ENCODE assay signal across 32 cellular contexts in genomic region chr6:3297909-3298308, GRCh38. TPM values are rescaled to one million over a fixed set of nuclear protein-coding genes. Genes with fewer than 3 reads are reported as not detected.
DNase-seq lines count a peak whose midpoint lies in the region; ATAC-seq, FAIRE-seq and TF ChIP-seq lines count a peak whose summit lies in the region.
"Had no signal": no experiment of that assay in that cellular context is flagged by ENCODE, and none has a peak within 500 bp of the region (broad histone marks: within the 10 kb centered on the region; RNA-seq: fewer than 3 reads in every experiment).

No MANE protein-coding gene starts in this region.

- no peak overlapping the region for H2BK120ac ChIP-seq in neuronal stem cell (ENCODE audit: low read depth, low read length)

- intact Hi-C loops in vagina (cut with DNase I): no loop called here

- no peak overlapping the region for H3K4me3 Mint-ChIP-seq in chondrocyte (ENCODE audit: unreplicated experiment)
- H3K4me3 Mint-ChIP-seq in activated CD8-positive, alpha-beta T cell treated with anti-CD3 and anti-CD28 coated beads, Interleukin-2, amount 10 ng/mL, durations not matched to agents 7 days and 5 days: no peak overlapping the region
- H3K4me3 Mint-ChIP-seq: activated B cell treated with CpG ODN at 0.5 μM for 24 hours; activated naive CD8-positive, alpha-beta T cell; activated T-helper 17 cell treated with anti-CD3 and anti-CD28 coated beads, Interleukin-2, amount 50 U/mL, for 72 hours; dendritic cell treated with granulocyte-macrophage colony-stimulating factor and Interleukin-4, amounts not matched to agents 40 ng/mL and 50 ng/mL, for 4 days had no signal

- H4K8ac ChIP-seq in neuronal stem cell (ENCODE audit: low read depth, low read length): no peak overlapping the region

- no peak overlapping the region for H2BK15ac ChIP-seq in neuronal stem cell (ENCODE audit: low read length)

- no peak for ATAC-seq in activated CD8-positive, alpha-beta T cell treated with anti-CD3 and anti-CD28 coated beads, Interleukin-2, amount 10 ng/mL, durations not matched to agents 7 days and 5 days
- no peak for ATAC-seq in GM19463 (IDR thresholded peaks at IDR 0.05; ENCODE audit: unreplicated experiment)
- ATAC-seq: activated T-helper 17 cell treated with anti-CD3 and anti-CD28 coated beads, Interleukin-2, amount 50 U/mL, for 72 hours; gastrocnemius medialis had no signal

- H3K18ac ChIP-seq in neuronal stem cell (ENCODE audit: low read length): no peak overlapping the region

- peaks cover 0 to 1% of the 10 kb centered on the region in 2 donors for H3K9me3 ChIP-seq in neuronal stem cell (replicated peaks in 1 of 2; ENCODE audit: control insufficient read depth in 2 of 2, insufficient read depth in 1 of 2, low read depth in 1 of 2, low read length in 2 of 2)
- no peaks in the 10 kb centered on the region for H3K9me3 ChIP-seq in vagina
- H3K9me3 ChIP-seq: ascending aorta, BLaER1, gastrocnemius medialis, SJCRH30, stomach, tibial nerve had no signal

- peaks cover 4% of the 10 kb centered on the region for H3K4me1 Mint-ChIP-seq in chondrocyte (ENCODE audit: low read depth)
- no peaks in the 10 kb centered on the region for H3K4me1 Mint-ChIP-seq in activated CD8-positive, alpha-beta T cell treated with anti-CD3 and anti-CD28 coated beads, Interleukin-2, amount 10 ng/mL, durations not matched to agents 7 days and 5 days (ENCODE audit: low read depth)
- H3K4me1 Mint-ChIP-seq: activated B cell treated with CpG ODN at 0.5 μM for 24 hours; activated T-helper 17 cell treated with anti-CD3 and anti-CD28 coated beads, Interleukin-2, amount 50 U/mL, for 72 hours had no signal

- no peak overlapping the region for H3K4ac ChIP-seq in neuronal stem cell (ENCODE audit: low read length)

- H2AK5ac ChIP-seq in neuronal stem cell (ENCODE audit: low read depth, low read length): no peak overlapping the region

- H3K14ac ChIP-seq in neuronal stem cell (ENCODE audit: low read length): peak overlapping the region; percentile 41

- peaks cover 0 to 6% of the 10 kb centered on the region in 2 donors for H3K36me3 ChIP-seq in neuronal stem cell (replicated peaks in 1 of 2; ENCODE audit: control insufficient read depth in 2 of 2, insufficient read depth in 2 of 2, low read length in 2 of 2)
- H3K36me3 ChIP-seq in vagina: no peaks in the 10 kb centered on the region
- H3K36me3 ChIP-seq: ascending aorta, BLaER1, gastrocnemius medialis, SJCRH30 had no signal

- no peak overlapping the region for H3K4me3 ChIP-seq in neuronal stem cell (ENCODE audit: low read length in 2 of 2)
- H3K4me3 ChIP-seq in vagina: no peak overlapping the region
- H3K4me3 ChIP-seq: ascending aorta, BLaER1, gastrocnemius medialis, hepatocyte, SJCRH30, skin epidermis, stomach, tibial nerve had no signal

- TF ChIP-seq CTCF in chondrocyte (IDR thresholded peaks at IDR 0.05): no peak
- no peak for TF ChIP-seq CTCF in vagina (IDR thresholded peaks at IDR 0.05)
- TF ChIP-seq CTCF in D721Med (IDR thresholded peaks at IDR 0.05; ENCODE audit: insufficient read depth, missing control alignments): no peak

- H3K27ac ChIP-seq in neuronal stem cell (replicated peaks; ENCODE audit: low read length) (no peak overlapping the region), vagina (no peak overlapping the region)
- H3K27ac ChIP-seq: ascending aorta, BLaER1, gastrocnemius medialis, hepatocyte, SJCRH30, skin epidermis, stomach, tibial nerve had no signal

- H3K9ac ChIP-seq in neuronal stem cell (ENCODE audit: low read depth, low read length, poor library complexity): no peak overlapping the region
- H3K9ac ChIP-seq: BLaER1 had no signal

- no peak for FAIRE-seq in D721Med (lab: Jason Lieb, UNC)
- FAIRE-seq: endometrium had no signal

- no peak overlapping the region for H3K23ac ChIP-seq in neuronal stem cell (ENCODE audit: low read depth, low read length, poor library complexity)

- no peak overlapping the region for H2BK12ac ChIP-seq in neuronal stem cell (ENCODE audit: low read length)

- no peaks in the 10 kb centered on the region for H3K27me3 Mint-ChIP-seq in chondrocyte (ENCODE audit: low read depth)
- peaks cover 7% of the 10 kb centered on the region for H3K27me3 Mint-ChIP-seq in activated CD8-positive, alpha-beta T cell treated with anti-CD3 and anti-CD28 coated beads, Interleukin-2, amount 10 ng/mL, durations not matched to agents 7 days and 5 days (ENCODE audit: low read depth)
- H3K27me3 Mint-ChIP-seq: activated naive CD8-positive, alpha-beta T cell; activated T-helper 17 cell treated with anti-CD3 and anti-CD28 coated beads, Interleukin-2, amount 50 U/mL, for 72 hours had no signal

- peaks cover 5 to 9% of the 10 kb centered on the region in 2 donors for H3K4me1 ChIP-seq in neuronal stem cell (ENCODE audit: control insufficient read depth in 2 of 2, insufficient read depth in 1 of 2, low read depth in 1 of 2, low read length in 2 of 2)
- H3K4me1 ChIP-seq in vagina: no peaks in the 10 kb centered on the region
- H3K4me1 ChIP-seq: ascending aorta, SJCRH30 had no signal

- POLR2A ChIA-PET in activated CD8-positive, alpha-beta T cell treated with anti-CD3 and anti-CD28 coated beads, Interleukin-2, amount 10 ng/mL, durations not matched to agents 7 days and 5 days (lab: Charles Lee): no interaction called here

- DNase-seq in COLO668 (lab: John Stamatoyannopoulos, UW; ENCODE audit: unreplicated experiment) (peak; percentile 9), NCI-H69 (lab: John Stamatoyannopoulos, UW) (peak; percentile 57), chondrocyte (ENCODE audit: low spot score) (peak; percentile 47), neuronal stem cell (ENCODE audit: low spot score) (no peak), vagina (ENCODE audit: extremely low spot score in 2 of 2) (no peak), D721Med (ENCODE audit: insufficient read length, low spot score) (no peak)
- DNase-seq in activated CD8-positive, alpha-beta T cell treated with anti-CD3 and anti-CD28 coated beads, Interleukin-2, amount 10 ng/mL, durations not matched to agents 7 days and 5 days: no peak
- DNase-seq: activated B cell treated with CpG ODN at 0.5 μM for 24 hours; activated CD4-positive, alpha-beta T cell treated with anti-CD3 and anti-CD28 coated beads, Interleukin-2, amount 50 U/mL, for 4 hours; caudate nucleus; COR-L47; gastrocnemius medialis; GDM1; mesenchymal stem cell; MV-4-11; NCI-H187; NCI-H526; nucleus accumbens; SJCRH30; stimulated activated CD4-positive, alpha-beta T cell treated with anti-CD3 and anti-CD28 coated beads, Interleukin-1b, Interleukin-23, amount 100 ng/mL, for 48 hours; stimulated activated CD8-positive, alpha-beta memory T cell treated with anti-CD3 and anti-CD28 coated beads, Interleukin-4, amount 100 ng/mL, for 48 hours; stomach had no signal

- no peak overlapping the region for H2AFZ ChIP-seq in neuronal stem cell (ENCODE audit: low read length)
- H2AFZ ChIP-seq: hepatocyte had no signal

- H3K36me3 Mint-ChIP-seq in chondrocyte (ENCODE audit: low read depth): peaks cover 23% of the 10 kb centered on the region
- no peaks in the 10 kb centered on the region for H3K36me3 Mint-ChIP-seq in activated CD8-positive, alpha-beta T cell treated with anti-CD3 and anti-CD28 coated beads, Interleukin-2, amount 10 ng/mL, durations not matched to agents 7 days and 5 days (ENCODE audit: low read depth)
- H3K36me3 Mint-ChIP-seq: activated naive CD8-positive, alpha-beta T cell had no signal

- TF ChIP-seq POLR2A in vagina (IDR thresholded peaks at IDR 0.05): no peak

- H4K91ac ChIP-seq in neuronal stem cell (ENCODE audit: low read depth, low read length, poor library complexity): no peak overlapping the region

- H3K9me3 Mint-ChIP-seq in chondrocyte (ENCODE audit: low read depth): peaks cover 10% of the 10 kb centered on the region
- H3K9me3 Mint-ChIP-seq in activated CD8-positive, alpha-beta T cell treated with anti-CD3 and anti-CD28 coated beads, Interleukin-2, amount 10 ng/mL, durations not matched to agents 7 days and 5 days (ENCODE audit: insufficient read depth): no peaks in the 10 kb centered on the region
- H3K9me3 Mint-ChIP-seq: activated T-helper 17 cell treated with anti-CD3 and anti-CD28 coated beads, Interleukin-2, amount 50 U/mL, for 72 hours; dendritic cell treated with granulocyte-macrophage colony-stimulating factor and Interleukin-4, amounts not matched to agents 40 ng/mL and 50 ng/mL, for 4 days had no signal

- H3K27ac Mint-ChIP-seq in chondrocyte (ENCODE audit: unreplicated experiment): no peak overlapping the region
- H3K27ac Mint-ChIP-seq in activated CD8-positive, alpha-beta T cell treated with anti-CD3 and anti-CD28 coated beads, Interleukin-2, amount 10 ng/mL, durations not matched to agents 7 days and 5 days: no peak overlapping the region
- H3K27ac Mint-ChIP-seq: activated B cell treated with CpG ODN at 0.5 μM for 24 hours; activated naive CD8-positive, alpha-beta T cell; activated T-helper 17 cell treated with anti-CD3 and anti-CD28 coated beads, Interleukin-2, amount 50 U/mL, for 72 hours; dendritic cell treated with granulocyte-macrophage colony-stimulating factor and Interleukin-4, amounts not matched to agents 40 ng/mL and 50 ng/mL, for 4 days had no signal

- no CpG with 5 or more reads among the region's 11 CpGs for WGBS in neuronal stem cell (ENCODE audit: extremely low coverage in 2 of 2, insufficient read length in 2 of 2, insufficient replicate concordance in 1 of 2), 2 donors

- no peak overlapping the region for H2BK5ac ChIP-seq in neuronal stem cell (ENCODE audit: low read length)

- H3K4me2 ChIP-seq in neuronal stem cell (ENCODE audit: insufficient read depth, low read length, poor library complexity, severe bottlenecking): no peak overlapping the region
- H3K4me2 ChIP-seq: BLaER1, hepatocyte had no signal

- CTCF ChIA-PET in activated CD8-positive, alpha-beta T cell treated with anti-CD3 and anti-CD28 coated beads, Interleukin-2, amount 10 ng/mL, durations not matched to agents 7 days and 5 days (lab: Charles Lee): no interaction called here

- H3K79me1 ChIP-seq in neuronal stem cell (ENCODE audit: low read depth, low read length): no peaks in the 10 kb centered on the region

- H3K27me3 ChIP-seq in neuronal stem cell (ENCODE audit: control insufficient read depth in 3 of 3, insufficient read depth in 3 of 3, low read depth in 1 of 3, low read length in 3 of 3) (no peaks in the 10 kb centered on the region), vagina (no peaks in the 10 kb centered on the region)
- H3K27me3 ChIP-seq: ascending aorta, BLaER1, gastrocnemius medialis, hepatocyte, SJCRH30 had no signal

RNA-seq across cellular contexts. Expression of gene PSMG4, which starts 39.2 kb away (rescaled TPM):
- total RNA-seq in chondrocyte (16.2 to 24.7 TPM (median 17.2 TPM) in 3 replicates), vagina (25.0 TPM)
- 24.7 TPM for polyA plus RNA-seq in neuronal stem cell (2013, experiment 1 of 2)
- 24.4 TPM for polyA plus RNA-seq in neuronal stem cell (2013, experiment 2 of 2)
- 10 to 100 TPM; 35.3 to 35.5 TPM for total RNA-seq in activated CD8-positive, alpha-beta T cell treated with anti-CD3 and anti-CD28 coated beads, Interleukin-2, amount 10 ng/mL, durations not matched to agents 7 days and 5 days

Comparison
In these comparisons a context has a peak if more than half of its experiments do, and no peak if none do; other contexts are left out.
1. DNase-seq: peak in COLO668 (single experiment), NCI-H69 (single experiment) and chondrocyte (single experiment); none in neuronal stem cell (single experiment), vagina (0 of 2), activated CD8-positive, alpha-beta T cell treated with anti-CD3 and anti-CD28 coated beads, Interleukin-2, amount 10 ng/mL, durations not matched to agents 7 days and 5 days (single experiment) and D721Med (single experiment).